ENCODE assay signal across 8 cellular contexts in the genomic region with DNA sequence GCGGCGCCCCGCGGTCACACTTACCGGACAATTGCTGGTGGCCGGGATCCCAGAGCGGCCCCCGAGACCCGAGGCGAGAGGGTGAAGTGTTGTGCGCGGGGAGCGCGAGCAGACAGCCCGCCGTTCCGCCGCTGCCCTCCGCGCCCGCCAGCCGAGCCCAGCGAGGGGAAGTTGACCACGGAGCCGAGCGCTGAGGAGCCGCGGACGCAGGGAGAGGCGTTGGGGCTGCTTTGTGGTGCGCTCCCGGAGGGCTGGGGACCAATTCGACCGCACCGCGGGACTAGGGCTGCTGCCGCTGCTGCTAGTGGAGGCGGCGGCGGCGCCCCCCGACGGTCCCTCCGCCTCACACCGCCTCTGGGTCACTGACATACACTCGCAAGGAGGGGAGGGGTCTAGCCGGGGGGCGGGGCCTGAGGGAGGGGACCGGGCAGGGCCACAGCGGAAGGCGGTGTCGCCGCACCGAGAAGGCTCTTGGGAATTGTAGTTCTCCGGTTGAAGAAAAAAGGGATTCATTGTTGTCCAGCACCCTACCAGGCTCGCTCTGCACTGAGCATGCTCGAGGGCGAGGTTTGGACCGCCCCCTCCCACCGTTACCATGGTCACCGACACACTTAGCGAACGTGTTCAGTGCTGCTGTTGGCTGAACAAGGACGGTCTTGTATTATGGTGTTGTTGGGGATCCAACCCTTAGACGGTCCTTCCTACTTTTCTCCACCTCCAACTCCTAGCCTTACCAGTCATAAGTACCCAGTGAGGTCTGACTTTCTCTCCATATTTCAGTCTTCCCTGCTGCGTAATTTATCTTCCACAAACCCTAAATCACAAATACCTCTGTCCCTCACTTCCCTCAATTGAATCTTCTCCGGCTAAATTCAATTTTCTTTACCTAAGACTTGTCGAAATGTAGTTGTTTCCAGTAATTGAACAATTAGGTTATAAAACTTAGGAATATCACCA. TPM values are rescaled to one million over a fixed set of nuclear protein-coding genes. Genes with fewer than 3 reads are reported as not detected.
DNase-seq lines count a peak whose midpoint lies in the region; ATAC-seq, FAIRE-seq and TF ChIP-seq lines count a peak whose summit lies in the region.

A gene with protein sequence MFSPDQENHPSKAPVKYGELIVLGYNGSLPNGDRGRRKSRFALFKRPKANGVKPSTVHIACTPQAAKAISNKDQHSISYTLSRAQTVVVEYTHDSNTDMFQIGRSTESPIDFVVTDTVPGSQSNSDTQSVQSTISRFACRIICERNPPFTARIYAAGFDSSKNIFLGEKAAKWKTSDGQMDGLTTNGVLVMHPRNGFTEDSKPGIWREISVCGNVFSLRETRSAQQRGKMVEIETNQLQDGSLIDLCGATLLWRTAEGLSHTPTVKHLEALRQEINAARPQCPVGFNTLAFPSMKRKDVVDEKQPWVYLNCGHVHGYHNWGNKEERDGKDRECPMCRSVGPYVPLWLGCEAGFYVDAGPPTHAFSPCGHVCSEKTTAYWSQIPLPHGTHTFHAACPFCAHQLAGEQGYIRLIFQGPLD (minus strand): TSS at position 364 of the 957 bp plus-strand sequence. CDS start 36,110 bp downstream, outside the sequence.

- H3K9me3 Mint-ChIP-seq in activated CD4-positive, alpha-beta T cell treated with anti-CD3 and anti-CD28 coated beads for 36 hours (ENCODE audit: low read depth): no peaks in the 10 kb centered on the region

- H3K4me1 Mint-ChIP-seq in activated CD4-positive, alpha-beta T cell treated with anti-CD3 and anti-CD28 coated beads for 36 hours: peaks cover 30% of the 10 kb centered on the region

- CTCF ChIA-PET in activated CD4-positive, alpha-beta T cell treated with anti-CD3 and anti-CD28 coated beads for 36 hours (lab: Charles Lee): interaction anchor here (1.0 kb wide), 1 partner anchor 10 kb away, joined by 4 read pairs; no protein-coding TSS in a partner anchor

- DNase-seq in GM19239 (ENCODE audit: insufficient read length, low spot score) (peak; percentile 69), NCI-H524 (lab: John Stamatoyannopoulos, UW) (peak; percentile 94 to 97), choroid plexus epithelial cell (ENCODE audit: low read depth) (peak; percentile 99)
- DNase-seq in activated CD4-positive, alpha-beta T cell treated with anti-CD3 and anti-CD28 coated beads for 36 hours: peak; percentile 97
- peak; percentile 92 to 94 for DNase-seq in stimulated activated CD4-positive, alpha-beta T cell treated with anti-CD3 and anti-CD28 coated beads, Interleukin-1b, Interleukin-23, amount 100 ng/mL, for 4 hours (ENCODE audit: low read depth in 2 of 2)

- intact Hi-C loops in activated CD4-positive, alpha-beta T cell treated with anti-CD3 and anti-CD28 coated beads for 36 hours (cut with DNase I, micrococcal nuclease): loop anchor here (1.0 to 5.0 kb wide), 11 partner anchors 58 to 843 kb away; partner anchors contain the start of genes AFTPH (in 1 of the 2), MDH1 (in 1 of the 2), SERTAD2 (in 1 of the 2) and SLC1A4 (in 1 of the 2)

- H3K27ac Mint-ChIP-seq in activated CD4-positive, alpha-beta T cell treated with anti-CD3 and anti-CD28 coated beads for 36 hours: peak within 1 kb of the TSS; percentile 97

- TF ChIP-seq CTCF in choroid plexus epithelial cell (conservative IDR thresholded peaks at IDR 0.05; ENCODE audit: low read depth, low read length): peak; percentile 14

- peaks cover 42% of the 10 kb centered on the region for H3K4me1 ChIP-seq in BLaER1

- peak within 1 kb of the TSS; percentile 91 for H3K9ac ChIP-seq in BLaER1

- POLR2A ChIA-PET in activated CD4-positive, alpha-beta T cell treated with anti-CD3 and anti-CD28 coated beads for 36 hours (lab: Charles Lee): no interaction called here

- H3K27ac ChIP-seq in BLaER1 (peak within 1 kb of the TSS; percentile 88), layer of hippocampus (ENCODE audit: low read depth, low read length) (peak within 1 kb of the TSS; percentile 97)

- H3K36me3 ChIP-seq in BLaER1: no peaks in the 10 kb centered on the region

- peak; percentile 69 for ATAC-seq in HG03457 (IDR thresholded peaks at IDR 0.05; ENCODE audit: unreplicated experiment)
- ATAC-seq in activated CD4-positive, alpha-beta T cell treated with anti-CD3 and anti-CD28 coated beads for 36 hours: peak; percentile 89

- no peaks in the 10 kb centered on the region for H3K27me3 Mint-ChIP-seq in activated CD4-positive, alpha-beta T cell treated with anti-CD3 and anti-CD28 coated beads for 36 hours

- H4K20me1 ChIP-seq in BLaER1: peaks cover 27% of the 10 kb centered on the region

- no peaks in the 10 kb centered on the region for H3K9me3 ChIP-seq in BLaER1

- peaks cover 14% of the 10 kb centered on the region for H3K36me3 Mint-ChIP-seq in activated CD4-positive, alpha-beta T cell treated with anti-CD3 and anti-CD28 coated beads for 36 hours (ENCODE audit: low read depth)

- peak within 1 kb of the TSS; percentile 75 for H3K4me2 ChIP-seq in BLaER1

- H3K4me3 Mint-ChIP-seq in activated CD4-positive, alpha-beta T cell treated with anti-CD3 and anti-CD28 coated beads for 36 hours: peak within 1 kb of the TSS; percentile 84

- H3K4me3 ChIP-seq in BLaER1: peak within 1 kb of the TSS; percentile 92
- H3K4me3 ChIP-seq in choroid plexus epithelial cell (ENCODE audit: low read depth, low read length): peak within 1 kb of the TSS; percentile 91

- H3K27me3 ChIP-seq in BLaER1 (no peaks in the 10 kb centered on the region), layer of hippocampus (ENCODE audit: control insufficient read depth, insufficient read depth, low read length) (no peaks in the 10 kb centered on the region)

- FAIRE-seq in GM19239 (lab: Jason Lieb, UNC): peak; percentile 98

RNA-seq across cellular contexts. Expression of the gene that starts here (rescaled TPM):
- 10 to 100 TPM; 21.3 to 29.7 TPM for total RNA-seq in activated CD4-positive, alpha-beta T cell treated with anti-CD3 and anti-CD28 coated beads for 36 hours

Comparison
In these comparisons a context has a peak if more than half of its experiments do, and no peak if none do; other contexts are left out.
1. Peak in every context shown above with its lines: DNase-seq, ATAC-seq, H3K4me3 ChIP-seq and H3K27ac ChIP-seq.